9 cellular contexts compared by ENCODE assay signal in the genomic region with DNA sequence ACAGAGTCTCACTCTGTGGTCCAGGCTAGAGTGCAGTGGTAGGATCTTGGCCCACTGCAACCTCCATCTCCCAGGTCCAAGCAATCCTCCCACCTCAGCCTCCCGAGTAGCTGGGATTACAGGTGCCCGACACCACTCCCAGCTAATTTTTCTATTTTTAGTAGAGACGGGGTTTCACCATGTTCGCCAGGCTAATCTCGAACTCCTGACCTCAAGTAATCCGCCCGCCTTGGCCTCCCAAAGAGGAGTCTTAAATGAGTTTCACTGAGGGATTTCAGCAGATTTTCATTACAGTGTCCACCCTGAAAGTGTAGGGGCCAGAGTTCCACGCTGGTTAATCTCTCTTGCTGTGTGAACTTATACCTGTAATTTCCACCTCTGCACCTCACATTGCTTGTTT. TPM values are rescaled to one million over a fixed set of nuclear protein-coding genes. Genes with fewer than 3 reads are reported as not detected.
A peak's percentile ranks its signal among the peaks of the same experiment; 100 is the strongest.
DNase-seq lines count a peak whose midpoint lies in the region; ATAC-seq and TF ChIP-seq lines count a peak whose summit lies in the region.
"Had no signal": no experiment of that assay in that cellular context is flagged by ENCODE, and none has a peak within 500 bp of the region (broad histone marks: within the 10 kb centered on the region; RNA-seq: fewer than 3 reads in every experiment).

No MANE protein-coding gene starts in this region.

- CTCF ChIA-PET in CD4-positive, alpha-beta memory T cell (lab: Charles Lee; ENCODE audit: partially characterized antibody) = interaction anchor here (1.2 to 6.3 kb wide), 6 partner anchors 9 to 133 kb away, joined by 3 to 45 read pairs (median 8); partner anchors contain the start of gene GDPD5
- CTCF ChIA-PET in HCT116 (lab: Charles Lee) = no interaction called here
- CTCF ChIA-PET in activated CD4-positive, alpha-beta memory T cell treated with anti-CD3 and anti-CD28 coated beads for 36 hours (lab: Charles Lee) = interaction anchor here (1.0 to 3.0 kb wide), 6 partner anchors 9 to 157 kb away, joined by 3 to 15 read pairs (median 6); partner anchors contain the start of gene GDPD5

- no peaks in the 10 kb centered on the region for H3K9me3 ChIP-seq in CD4-positive, alpha-beta memory T cell (ENCODE audit: control insufficient read depth in 1 of 2, low read length in 2 of 2)
- no peaks in the 10 kb centered on the region for H3K9me3 ChIP-seq in HCT116 (ENCODE audit: control insufficient read depth in 1 of 2, insufficient read depth in 1 of 2, low read depth in 1 of 2, low read length in 2 of 2)
- H3K9me3 ChIP-seq: gastroesophageal sphincter had no signal

- no peak for TF ChIP-seq POLR2A in HCT116 (IDR thresholded peaks at IDR 0.05; ENCODE audit: borderline replicate concordance, extremely low read depth, insufficient read depth, insufficient read length)

- H3K9me3 Mint-ChIP-seq in CD4-positive, alpha-beta memory T cell = peaks cover 0 to 2% (median 0%) of the 10 kb centered on the region in 8 donors
- no peaks in the 10 kb centered on the region for H3K9me3 Mint-ChIP-seq in activated CD4-positive, alpha-beta memory T cell treated with anti-CD3 and anti-CD28 coated beads for 36 hours
- H3K9me3 Mint-ChIP-seq in nephron = no peaks in the 10 kb centered on the region

- peaks cover 30 to 45% of the 10 kb centered on the region in 2 donors for H3K36me3 Mint-ChIP-seq in CD4-positive, alpha-beta memory T cell
- H3K36me3 Mint-ChIP-seq in activated CD4-positive, alpha-beta memory T cell treated with anti-CD3 and anti-CD28 coated beads for 36 hours = peaks cover 47% of the 10 kb centered on the region
- H3K36me3 Mint-ChIP-seq in nephron (ENCODE audit: low read depth) = peaks cover 34% of the 10 kb centered on the region

- TF ChIP-seq CTCF in HCT116 (IDR thresholded peaks at IDR 0.05 in 2 of 3, conservative IDR thresholded peaks at IDR 0.05 in 1 of 3; ENCODE audit: borderline replicate concordance in 1 of 3, insufficient read depth in 1 of 3, low read depth in 2 of 3, low read length in 2 of 3) (no peak), nephron (IDR thresholded peaks at IDR 0.05; ENCODE audit: unreplicated experiment in 3 of 3) (no peak)

- H2AFZ ChIP-seq in HCT116 (ENCODE audit: low read depth, low read length, poor library complexity, severe bottlenecking) = no peak overlapping the region

- no peaks in the 10 kb centered on the region for H3K9me2 ChIP-seq in HCT116 (ENCODE audit: insufficient read depth)

- DNase-seq in CD4-positive, alpha-beta memory T cell = no peak
- DNase-seq in HCT116 (ENCODE audit: low read depth, low spot score) = no peak
- no peak for DNase-seq in activated CD4-positive, alpha-beta memory T cell treated with anti-CD3 and anti-CD28 coated beads for 36 hours
- DNase-seq in KG1 (lab: John Stamatoyannopoulos, UW) = no peak
- no peak for DNase-seq in NCI-H1436 treated with DMSO at 0.1 percent for 48 hours (lab: John Stamatoyannopoulos, UW)
- no peak for DNase-seq in CD1c-positive myeloid dendritic cell (ENCODE audit: extremely low spot score)

- peaks cover 26 to 49% (median 36%) of the 10 kb centered on the region in 4 donors for H3K4me1 Mint-ChIP-seq in CD4-positive, alpha-beta memory T cell
- peaks cover 36% of the 10 kb centered on the region for H3K4me1 Mint-ChIP-seq in activated CD4-positive, alpha-beta memory T cell treated with anti-CD3 and anti-CD28 coated beads for 36 hours (ENCODE audit: low read depth)
- H3K4me1 Mint-ChIP-seq in nephron = peaks cover 39% of the 10 kb centered on the region

- H3K4me3 ChIP-seq in CD4-positive, alpha-beta memory T cell (ENCODE audit: low read length in 2 of 2) = no peak overlapping the region
- peak overlapping the region; percentile 100; a peak in 2 of 4 replicates for H3K4me3 ChIP-seq in HCT116 (replicated peaks in 1 of 2; ENCODE audit: low read depth in 1 of 2, low read length in 2 of 2)

- peak overlapping the region; percentile 96 to 99 (median 98) for H3K27ac Mint-ChIP-seq in CD4-positive, alpha-beta memory T cell
- peak overlapping the region; percentile 99 for H3K27ac Mint-ChIP-seq in activated CD4-positive, alpha-beta memory T cell treated with anti-CD3 and anti-CD28 coated beads for 36 hours
- peak overlapping the region; percentile 93 to 97 (median 93) for H3K27ac Mint-ChIP-seq in nephron

- peaks cover 47% of the 10 kb centered on the region for H3K79me2 ChIP-seq in HCT116 (ENCODE audit: insufficient read depth, low read length)

- ATAC-seq in HCT116 (peak; percentile 16), HG03095 (IDR thresholded peaks at IDR 0.05; ENCODE audit: unreplicated experiment) (no peak)

- peaks cover 31% of the 10 kb centered on the region for H3K36me3 ChIP-seq in CD4-positive, alpha-beta memory T cell (ENCODE audit: insufficient read depth, low read length)
- peaks cover 32 to 43% of the 10 kb centered on the region in 2 experiments for H3K36me3 ChIP-seq in HCT116 (ENCODE audit: control insufficient read depth in 1 of 2, insufficient read depth in 2 of 2, low read length in 2 of 2)

- no peak overlapping the region for H3K9ac ChIP-seq in HCT116 (ENCODE audit: low read length)

- BruUV-seq in HCT116 (replicated peaks; lab: Mats Ljungman, UMichigan) = no TSS peak

- intact Hi-C loops in CD4-positive, alpha-beta memory T cell (cut with micrococcal nuclease) = loop anchor here (1.0 kb wide), 4 partner anchors 11 to 450 kb away; partner anchors contain the start of genes SPCS2 and XRRA1
- intact Hi-C loops in HCT116 (cut with micrococcal nuclease) = no loop called here
- intact Hi-C loops in activated CD4-positive, alpha-beta memory T cell treated with anti-CD3 and anti-CD28 coated beads for 36 hours (cut with micrococcal nuclease) = loop anchor here (1.0 kb wide), 1 partner anchor 127 kb away; no protein-coding TSS in a partner anchor

- peak overlapping the region; percentile 96; the same call in 1 of the 2 replicates for H3K4me2 ChIP-seq in HCT116 (ENCODE audit: low read length)

- H4K20me1 ChIP-seq in HCT116 (ENCODE audit: insufficient read depth) = peaks cover 37% of the 10 kb centered on the region; the same call in 1 of the 2 replicates

- RAD21 ChIA-PET in HCT116 (lab: Charles Lee; ENCODE audit: low non-redundant PET in 1 of 2, low total read pairs in 2 of 2, uncharacterized antibody in 2 of 2, unreplicated experiment in 2 of 2) = interaction anchor here in 1 of 2 experiments (0.6 kb wide), 1 partner anchor 136 kb away, joined by 3 read pairs; no protein-coding TSS in a partner anchor

- peaks cover 32% of the 10 kb centered on the region for H3K4me1 ChIP-seq in CD4-positive, alpha-beta memory T cell (ENCODE audit: insufficient read depth, low read length)
- H3K4me1 ChIP-seq in HCT116 (ENCODE audit: control insufficient read depth in 1 of 2, insufficient read depth in 2 of 2, low read length in 2 of 2) = peaks cover 4 to 30% of the 10 kb centered on the region in 2 experiments; a peak in 3 of 4 replicates

- POLR2A ChIA-PET in CD4-positive, alpha-beta memory T cell (lab: Charles Lee; ENCODE audit: partially characterized antibody) = interaction anchor here (1.0 to 6.2 kb wide), 7 partner anchors 31 to 127 kb away, joined by 3 to 39 read pairs (median 9); partner anchors contain the start of genes ARRB1 and GDPD5
- POLR2A ChIA-PET in HCT116 (lab: Charles Lee) = interaction anchor here (0.6 to 1.0 kb wide), 2 partner anchors 9 to 72 kb away, joined by 3 to 5 read pairs; no protein-coding TSS in a partner anchor
- POLR2A ChIA-PET in activated CD4-positive, alpha-beta memory T cell treated with anti-CD3 and anti-CD28 coated beads for 36 hours (lab: Charles Lee) = interaction anchor here (2.8 kb wide), 1 partner anchor 9 kb away, joined by 9 read pairs; no protein-coding TSS in a partner anchor

- peaks cover 0 to 1% of the 10 kb centered on the region in 2 donors for H3K27me3 Mint-ChIP-seq in CD4-positive, alpha-beta memory T cell
- H3K27me3 Mint-ChIP-seq in activated CD4-positive, alpha-beta memory T cell treated with anti-CD3 and anti-CD28 coated beads for 36 hours = no peaks in the 10 kb centered on the region
- H3K27me3 Mint-ChIP-seq in nephron (ENCODE audit: low read depth) = peaks cover 10% of the 10 kb centered on the region

- TF ChIP-seq RAD21 in HCT116 (IDR thresholded peaks at IDR 0.05; ENCODE audit: low read depth) = no peak

- peak overlapping the region in 6 of 8 donors; percentile 88 to 98 (median 96) for H3K4me3 Mint-ChIP-seq in CD4-positive, alpha-beta memory T cell
- peak overlapping the region; percentile 100 for H3K4me3 Mint-ChIP-seq in activated CD4-positive, alpha-beta memory T cell treated with anti-CD3 and anti-CD28 coated beads for 36 hours
- peak overlapping the region; percentile 91 to 97 (median 96) for H3K4me3 Mint-ChIP-seq in nephron

- no peak overlapping the region for H3K27ac ChIP-seq in CD4-positive, alpha-beta memory T cell (ENCODE audit: low read depth, low read length)
- H3K27ac ChIP-seq in HCT116 (ENCODE audit: low read depth, low read length) = no peak overlapping the region

- no peaks in the 10 kb centered on the region for H3K27me3 ChIP-seq in CD4-positive, alpha-beta memory T cell (ENCODE audit: insufficient read depth, low read length)
- H3K27me3 ChIP-seq in HCT116 (ENCODE audit: insufficient read depth, low read length) = no peaks in the 10 kb centered on the region
- H3K27me3 ChIP-seq: gastroesophageal sphincter had no signal

RNA-seq across cellular contexts. Expression of gene RPS3, which starts 0.4 kb away (rescaled TPM):
- total RNA-seq in CD4-positive, alpha-beta memory T cell = 1,000 to 10,000 TPM; 4,846 to 5,053 TPM
- 1,000 to 10,000 TPM; 5,445 to 5,812 TPM for polyA plus RNA-seq in CD4-positive, alpha-beta memory T cell
- 4,109 TPM for total RNA-seq in HCT116 (2021; ENCODE audit: unreplicated experiment)
- polyA plus RNA-seq in HCT116 (2012) = 4,885 and 4,997 TPM in 2 replicates
- total RNA-seq in activated CD4-positive, alpha-beta memory T cell treated with anti-CD3 and anti-CD28 coated beads for 36 hours = 1,000 to 10,000 TPM; 4,423 to 4,525 TPM

RNA-seq across cellular contexts. Expression of gene KLHL35, which starts 34.1 kb away (rescaled TPM):
- 1 to 10 TPM; 1.2 to 1.5 TPM for total RNA-seq in CD4-positive, alpha-beta memory T cell
- polyA plus RNA-seq in CD4-positive, alpha-beta memory T cell = 1 to 10 TPM in 1 of 2 donors, under 1 TPM in 1; 0.93 to 1.5 TPM
- total RNA-seq in HCT116 (2021; ENCODE audit: unreplicated experiment) = 1.7 TPM
- polyA plus RNA-seq in HCT116 (2012) = 2.9 and 4.4 TPM in 2 replicates
- under 1 TPM; 0.12 to 0.51 TPM for total RNA-seq in activated CD4-positive, alpha-beta memory T cell treated with anti-CD3 and anti-CD28 coated beads for 36 hours

RNA-seq across cellular contexts. Expression of gene ARRB1, which starts 47.4 kb away (rescaled TPM):
- 10 to 100 TPM; 45.0 to 47.5 TPM for total RNA-seq in CD4-positive, alpha-beta memory T cell
- polyA plus RNA-seq in CD4-positive, alpha-beta memory T cell = 1 to 10 TPM; 6.6 to 7.9 TPM
- total RNA-seq in HCT116 (2021; ENCODE audit: unreplicated experiment) = 24.2 TPM
- 12.0 and 12.9 TPM in 2 replicates for polyA plus RNA-seq in HCT116 (2012)
- total RNA-seq in activated CD4-positive, alpha-beta memory T cell treated with anti-CD3 and anti-CD28 coated beads for 36 hours = 10 to 100 TPM; 16.3 to 18.8 TPM

Comparison
In these comparisons a context has a peak if more than half of its experiments do, and no peak if none do; other contexts are left out.
1. H3K4me3 ChIP-seq: peak in HCT116 (2 of 2); none in CD4-positive, alpha-beta memory T cell (0 of 2).
2. Peak in every context shown above with its lines, with median percentiles within 50 percentile points of each other: H3K27ac Mint-ChIP-seq and H3K4me3 Mint-ChIP-seq.